34 cellular contexts compared by ENCODE assay signal in genomic region chr2:30860715-30861114, GRCh38. TPM values are rescaled to one million over a fixed set of nuclear protein-coding genes. Genes with fewer than 3 reads are reported as not detected.
"Had no signal": no experiment of that assay in that cellular context is flagged by ENCODE, and none has a peak within 500 bp of the region (broad histone marks: within the 10 kb centered on the region; RNA-seq: fewer than 3 reads in every experiment).

No MANE protein-coding gene starts in this region.

- H3K9me3 ChIP-seq: esophagus squamous epithelium, psoas muscle, sigmoid colon, stomach, testis, tibial artery had no signal

- H3K36me3 Mint-ChIP-seq: mesothelial cell of epicardium; naive thymus-derived CD4-positive, alpha-beta T cell; neural progenitor cell; stimulated activated effector memory CD8-positive, alpha-beta T cell treated with anti-CD3 and anti-CD28 coated beads, Interleukin-12 subunit alpha, Interleukin-12 subunit beta, amount 100 ng/mL, for 72 hours; type B pancreatic cell had no signal

- H3K4me2 ChIP-seq: neural progenitor cell had no signal

- H3K4me1 Mint-ChIP-seq: mesothelial cell of epicardium; nephron; neural progenitor cell; stimulated activated effector memory CD8-positive, alpha-beta T cell treated with anti-CD3 and anti-CD28 coated beads, Interleukin-12 subunit alpha, Interleukin-12 subunit beta, amount 100 ng/mL, for 72 hours had no signal

- H3K27ac Mint-ChIP-seq: effector memory CD8-positive, alpha-beta T cell; mesothelial cell of epicardium; naive thymus-derived CD4-positive, alpha-beta T cell; nephron; neural progenitor cell; stimulated activated effector memory CD8-positive, alpha-beta T cell treated with anti-CD3 and anti-CD28 coated beads, Interleukin-12 subunit alpha, Interleukin-12 subunit beta, amount 100 ng/mL, for 72 hours; type B pancreatic cell had no signal

- H3K27ac ChIP-seq: esophagus squamous epithelium, heart right ventricle, neural progenitor cell, psoas muscle, sigmoid colon, stomach, testis, tibial artery had no signal

- H3K27me3 ChIP-seq: esophagus squamous epithelium, heart right ventricle, neural progenitor cell, sigmoid colon, stomach, testis, tibial artery had no signal

- FAIRE-seq: endometrium had no signal

- H3K9ac ChIP-seq: neural progenitor cell had no signal

- ATAC-seq: effector memory CD8-positive, alpha-beta T cell; left colon; naive thymus-derived CD4-positive, alpha-beta T cell; psoas muscle; right cardiac atrium; stimulated activated effector memory CD8-positive, alpha-beta T cell treated with anti-CD3 and anti-CD28 coated beads, Interleukin-12 subunit alpha, Interleukin-12 subunit beta, amount 100 ng/mL, for 72 hours had no signal

- H3K4me1 ChIP-seq: neural progenitor cell, psoas muscle, sigmoid colon, tibial artery had no signal

- DNase-seq: cortex of kidney; effector memory CD8-positive, alpha-beta T cell; erythroblast; esophagus squamous epithelium; foreskin melanocyte; glutamatergic neuron; heart right ventricle; hippocampal formation; islet precursor cell; kidney glomerular epithelial cell; left colon; left ventricle myocardium superior; mesenchymal stem cell; naive thymus-derived CD4-positive, alpha-beta T cell; psoas muscle; right cardiac atrium; sigmoid colon; stimulated activated CD4-positive, alpha-beta T cell treated with anti-CD3 and anti-CD28 coated beads, Interleukin-2, amount 100 ng/mL, for 24 hours; stimulated activated CD4-positive, alpha-beta T cell treated with anti-CD3 and anti-CD28 coated beads, Interleukin-4, amount 100 ng/mL, for 24 hours; stimulated activated naive CD4-positive, alpha-beta T cell treated with Interleukin-2 at 50 U/mL for 16 hours; stomach; testis; tibial artery had no signal

- H3K9me3 Mint-ChIP-seq: effector memory CD8-positive, alpha-beta T cell; naive thymus-derived CD4-positive, alpha-beta T cell; nephron; neural progenitor cell; stimulated activated effector memory CD8-positive, alpha-beta T cell treated with anti-CD3 and anti-CD28 coated beads, Interleukin-12 subunit alpha, Interleukin-12 subunit beta, amount 100 ng/mL, for 72 hours; type B pancreatic cell had no signal

- H3K4me3 ChIP-seq: esophagus squamous epithelium, heart right ventricle, lung, neural progenitor cell, psoas muscle, sigmoid colon, stomach, testis, tibial artery had no signal

- H3K4me3 Mint-ChIP-seq: effector memory CD8-positive, alpha-beta T cell; mesothelial cell of epicardium; naive thymus-derived CD4-positive, alpha-beta T cell; nephron; neural progenitor cell; stimulated activated effector memory CD8-positive, alpha-beta T cell treated with anti-CD3 and anti-CD28 coated beads, Interleukin-12 subunit alpha, Interleukin-12 subunit beta, amount 100 ng/mL, for 72 hours; type B pancreatic cell had no signal

- H3K36me3 ChIP-seq: esophagus squamous epithelium, heart right ventricle, neural progenitor cell, sigmoid colon, stomach, tibial artery had no signal

RNA-seq across cellular contexts. Expression of gene CAPN13, which starts 53.5 kb away (rescaled TPM):
- total RNA-seq: dermis microvascular lymphatic vessel endothelial cell; left ventricle myocardium superior; mesothelial cell of epicardium; naive thymus-derived CD4-positive, alpha-beta T cell; osteocyte; psoas muscle; right cardiac atrium; sigmoid colon; skeletal muscle tissue; subcutaneous adipose tissue had no signal
- polyA plus RNA-seq: heart right ventricle; naive thymus-derived CD4-positive, alpha-beta T cell; right cardiac atrium had no signal
